ENCODE assay signal across 27 cellular contexts in genomic region chr10:97798958-97799565, GRCh38. TPM values are rescaled to one million over a fixed set of nuclear protein-coding genes. Genes with fewer than 3 reads are reported as not detected.
"Had no signal": no experiment of that assay in that cellular context is flagged by ENCODE, and none has a peak within 500 bp of the region (broad histone marks: within the 10 kb centered on the region; RNA-seq: fewer than 3 reads in every experiment).

No MANE protein-coding gene starts in this region.

- H3K27ac Mint-ChIP-seq: activated CD8-positive, alpha-beta T cell treated with anti-CD3 and anti-CD28 coated beads for 36 hours; activated naive CD8-positive, alpha-beta T cell; activated T-helper 2 cell treated with anti-CD3 and anti-CD28 coated beads, Interferon-gamma antibody, Interleukin-2, Interleukin-4, amounts not matched to agents 10 μg/mL and 5 μg/mL and 100 μg/mL, durations not matched to agents 14 hours and 24 hours and 36 hours; dendritic cell treated with granulocyte-macrophage colony-stimulating factor and Interleukin-4, amounts not matched to agents 40 ng/mL and 50 ng/mL, for 4 days; nephron progenitor cell; progenitor cell of endocrine pancreas; T-helper 17 cell; WTC11 had no signal

- H3K9me3 ChIP-seq: mucosa of descending colon, ovary, right lobe of liver, thyroid gland, upper lobe of right lung had no signal

- H3K36me3 Mint-ChIP-seq: WTC11 had no signal

- H3K27ac ChIP-seq: body of pancreas, esophagus muscularis mucosa, left ventricle myocardium inferior, ovary, right lobe of liver, stomach, thyroid gland, upper lobe of right lung had no signal

- H3K4me3 ChIP-seq: body of pancreas, esophagus muscularis mucosa, left ventricle myocardium inferior, lung, mucosa of descending colon, ovary, right lobe of liver, stomach, thyroid gland, upper lobe of right lung had no signal

- DNase-seq: activated CD4-positive, alpha-beta T cell treated with anti-CD3 and anti-CD28 coated beads, Interleukin-2, amount 50 U/mL, for 1 hour; activated CD8-positive, alpha-beta T cell treated with anti-CD3 and anti-CD28 coated beads for 36 hours; activated T-cell treated with anti-CD3 and anti-CD28 coated beads, Interleukin-2, amount 50 U/mL, for 48 hours; aorta; body of pancreas; left ventricle myocardium inferior; mucosa of descending colon; nephron progenitor cell; ovary; right lobe of liver; stimulated activated CD4-positive, alpha-beta T cell treated with anti-CD3 and anti-CD28 coated beads, Interleukin-12 subunit alpha, Interleukin-12 subunit beta, amount 100 ng/mL, for 4 hours; stimulated activated CD4-positive, alpha-beta T cell treated with anti-CD3 and anti-CD28 coated beads, Interleukin-4, amount 100 ng/mL, for 1 hour; stomach; SW 1271; T-helper 17 cell; T1000; thyroid gland; upper lobe of right lung had no signal

- H3K4me1 Mint-ChIP-seq: nephron progenitor cell, WTC11 had no signal

- H3K4me3 Mint-ChIP-seq: activated CD8-positive, alpha-beta T cell treated with anti-CD3 and anti-CD28 coated beads for 36 hours; activated naive CD8-positive, alpha-beta T cell; dendritic cell treated with granulocyte-macrophage colony-stimulating factor and Interleukin-4, amounts not matched to agents 40 ng/mL and 50 ng/mL, for 4 days; nephron progenitor cell; T-helper 17 cell; WTC11 had no signal

- H3K27me3 Mint-ChIP-seq: activated CD8-positive, alpha-beta T cell treated with anti-CD3 and anti-CD28 coated beads for 36 hours; activated naive CD8-positive, alpha-beta T cell had no signal

- H3K27me3 ChIP-seq: body of pancreas, ovary, right lobe of liver, thyroid gland, upper lobe of right lung had no signal

- H3K36me3 ChIP-seq: esophagus muscularis mucosa, left ventricle myocardium inferior, ovary, right lobe of liver, stomach, thyroid gland, upper lobe of right lung had no signal

- H3K4me1 ChIP-seq: esophagus muscularis mucosa, left ventricle myocardium inferior, right lobe of liver, stomach, thyroid gland, upper lobe of right lung had no signal

- ATAC-seq: activated CD8-positive, alpha-beta T cell treated with anti-CD3 and anti-CD28 coated beads for 36 hours; body of pancreas; mucosa of descending colon; right lobe of liver; T-helper 17 cell; upper lobe of right lung; WTC11 had no signal

RNA-seq across cellular contexts. Expression of gene SFRP5, which starts 27.3 kb away (rescaled TPM):
- total RNA-seq: activated T-helper 2 cell treated with anti-CD3 and anti-CD28 coated beads, Interferon-gamma antibody, Interleukin-2, Interleukin-4, amounts not matched to agents 10 μg/mL and 5 μg/mL and 100 μg/mL, durations not matched to agents 14 hours and 24 hours and 36 hours; mesenteric fat pad; T-helper 17 cell had no signal

RNA-seq across cellular contexts. Expression of gene GOLGA7B, which starts 50.6 kb away (rescaled TPM):
- total RNA-seq: skeletal muscle tissue had no signal
